1 cellular context compared by ENCODE assay signal in genomic region chr9:125842215-125842614, GRCh38.
TF ChIP-seq lines count a peak whose summit lies in the region.

No MANE protein-coding gene starts in this region.

TF ChIP-seq in GM12878, 131 proteins besides CTCF, POLR2A, EP300 and RAD21:
- TF ChIP-seq PRDM15 (CRISPR knock-in tag; IDR thresholded peaks at IDR 0.05), result no peak
- TF ChIP-seq MLLT1 (IDR thresholded peaks at IDR 0.05), result no peak
- TF ChIP-seq SKIL (IDR thresholded peaks at IDR 0.05; ENCODE audit: low read depth, poor library complexity, severe bottlenecking), result no peak
- TF ChIP-seq ZZZ3 (IDR thresholded peaks at IDR 0.05; ENCODE audit: control insufficient read depth, insufficient read length, low read depth), result no peak
- no peak for TF ChIP-seq POU2F2 (IDR thresholded peaks at IDR 0.05; ENCODE audit: borderline replicate concordance, low read depth, low read length)
- TF ChIP-seq MEF2B (IDR thresholded peaks at IDR 0.05; ENCODE audit: partially characterized antibody, poor library complexity, severe bottlenecking), result no peak
- no peak for TF ChIP-seq ZBED1 (IDR thresholded peaks at IDR 0.05; ENCODE audit: borderline replicate concordance)
- TF ChIP-seq IKZF1 (conservative IDR thresholded peaks at IDR 0.05), result no peak
- TF ChIP-seq HSF1 (IDR thresholded peaks at IDR 0.05; ENCODE audit: low read depth, low read length), result no peak
- TF ChIP-seq ZNF384 (IDR thresholded peaks at IDR 0.05; ENCODE audit: borderline replicate concordance, low read depth, low read length), result no peak
